ENCODE assay signal across 28 cellular contexts in genomic region chr12:13606290-13606689, GRCh38.
DNase-seq lines count a peak whose midpoint lies in the region; ATAC-seq and TF ChIP-seq lines count a peak whose summit lies in the region.
"Had no signal": no experiment of that assay in that cellular context is flagged by ENCODE, and none has a peak within 500 bp of the region (broad histone marks: within the 10 kb centered on the region; RNA-seq: fewer than 3 reads in every experiment).

No MANE protein-coding gene starts in this region.

- H3K9ac ChIP-seq in endodermal cell (ENCODE audit: extremely low read depth, low read length, poor library complexity, severe bottlenecking), result no peak overlapping the region
- H3K9ac ChIP-seq: GM23248, parathyroid adenoma had no signal

- H2AFZ ChIP-seq in GM23338, result no peak overlapping the region
- H2AFZ ChIP-seq: GM23248, parathyroid adenoma, PC-9 had no signal

- peaks cover 7% of the 10 kb centered on the region; the same call in 1 of the 2 replicates for H3K9me2 ChIP-seq in GM23338 (ENCODE audit: insufficient read depth)

- H3K36me3 Mint-ChIP-seq in GM23338 (ENCODE audit: low read depth) (no peaks in the 10 kb centered on the region; the same call in 2 of the 3 replicates), endodermal cell (ENCODE audit: low read depth) (peaks cover 4% of the 10 kb centered on the region)

- H3F3A ChIP-seq in GM23338 (replicated peaks; ENCODE audit: low read depth), result no peaks in the 10 kb centered on the region

- no peaks in the 10 kb centered on the region for H3K36me3 ChIP-seq in A673 (ENCODE audit: insufficient read depth, low read length, poor library complexity, severe bottlenecking)
- no peaks in the 10 kb centered on the region for H3K36me3 ChIP-seq in GM23338 (ENCODE audit: insufficient read depth)
- no peaks in the 10 kb centered on the region for H3K36me3 ChIP-seq in endodermal cell (ENCODE audit: control insufficient read depth, insufficient read depth, low read length)
- H3K36me3 ChIP-seq: BE2C, lower lobe of right lung, right atrium auricular region, spleen had no signal

- 50 to 52% methylated on average over 2 to 4 of the region's 4 CpGs for WGBS in endodermal cell (ENCODE audit: insufficient coverage in 1 of 2, insufficient read length in 1 of 2), 2 experiments

- H3K79me2 ChIP-seq in GM23338 (replicated peaks; ENCODE audit: insufficient read depth), result no peaks in the 10 kb centered on the region
- H3K79me2 ChIP-seq: parathyroid adenoma had no signal

- DNase-seq in A673 (ENCODE audit: low spot score) (peak; percentile 11), GM23338 (ENCODE audit: low spot score) (peak; percentile 60), NCI-H69 (lab: John Stamatoyannopoulos, UW) (peak; percentile 80), endodermal cell (peak; percentile 83), substantia nigra (lab: John Stamatoyannopoulos, UW) (no peak), NK-92 (lab: John Stamatoyannopoulos, UW; ENCODE audit: unreplicated experiment) (no peak), occipital lobe (lab: John Stamatoyannopoulos, UW) (no peak), EL (no peak)
- DNase-seq: ACHN; activated B cell treated with CpG ODN at 0.5 μM for 24 hours; activated CD4-positive, alpha-beta T cell treated with anti-CD3 and anti-CD28 coated beads, Interleukin-2, amount 50 U/mL, for 4 hours; activated naive CD4-positive, alpha-beta T cell treated with anti-CD3 and anti-CD28 coated beads for 36 hours; amygdala; BE2C; GM23248; lower lobe of right lung; NCI-H1092; NCI-H187 treated with DMSO at 0.1 percent for 48 hours; NCI-H226; NK-92 treated with Interleukin-12 subunit alpha and Interleukin-12 subunit beta, amount 100 ng/mL, for 24 hours; PC-9; Right ventricle myocardium superior; spleen; T-helper 9 cell had no signal

- no TSS peak for BruUV-seq in A673 (replicated peaks; lab: Mats Ljungman, UMichigan)

- no peaks in the 10 kb centered on the region for H4K20me1 ChIP-seq in GM23338 (replicated peaks; ENCODE audit: insufficient read depth)

- TF ChIP-seq CTCF in A673 (conservative IDR thresholded peaks at IDR 0.05; ENCODE audit: low read depth, low read length), result no peak
- TF ChIP-seq CTCF in GM23338 (conservative IDR thresholded peaks at IDR 0.05; ENCODE audit: low read depth in 2 of 2), result no peak
- TF ChIP-seq CTCF in endodermal cell (conservative IDR thresholded peaks at IDR 0.05), result no peak

- peak overlapping the region; percentile 29; the same call in 1 of the 2 replicates for H3K4me2 ChIP-seq in GM23338
- H3K4me2 ChIP-seq: PC-9 had no signal

- intact Hi-C loops in A673 (cut with micrococcal nuclease; ENCODE audit: unreplicated experiment), result no loop called here

- H3K27me3 Mint-ChIP-seq in GM23338 (ENCODE audit: insufficient read depth, low read depth, poor library complexity), result peaks cover 4% of the 10 kb centered on the region
- H3K27me3 Mint-ChIP-seq in endodermal cell (ENCODE audit: insufficient read depth), result peaks cover 55% of the 10 kb centered on the region
- H3K27me3 Mint-ChIP-seq: activated B cell treated with CpG ODN at 0.5 μM for 24 hours had no signal

- POLR2A ChIA-PET in A673 (lab: Charles Lee; ENCODE audit: low non-redundant PET), result no interaction called here

- no peak overlapping the region for H3K4me3 Mint-ChIP-seq in GM23338
- no peak overlapping the region for H3K4me3 Mint-ChIP-seq in endodermal cell
- H3K4me3 Mint-ChIP-seq: activated B cell treated with CpG ODN at 0.5 μM for 24 hours; activated naive CD4-positive, alpha-beta T cell treated with anti-CD3 and anti-CD28 coated beads for 36 hours had no signal

- CTCF ChIA-PET in A673 (lab: Charles Lee), result no interaction called here

- H3K4me1 Mint-ChIP-seq in GM23338 (peaks cover 5% of the 10 kb centered on the region; the same call in 2 of the 3 replicates), endodermal cell (peaks cover 32% of the 10 kb centered on the region)
- H3K4me1 Mint-ChIP-seq: activated B cell treated with CpG ODN at 0.5 μM for 24 hours had no signal

- no peak overlapping the region for H3K4me3 ChIP-seq in A673 (ENCODE audit: low read depth, low read length, poor library complexity, severe bottlenecking)
- H3K4me3 ChIP-seq in GM23338, result no peak overlapping the region
- no peak overlapping the region for H3K4me3 ChIP-seq in endodermal cell (ENCODE audit: low read length)
- H3K4me3 ChIP-seq: GM23248, lower lobe of right lung, PC-9, right atrium auricular region, spleen had no signal

- H3K4me1 ChIP-seq in A673 (ENCODE audit: insufficient read depth, low read length, poor library complexity, severe bottlenecking) (no peaks in the 10 kb centered on the region), GM23338 (ENCODE audit: insufficient read depth) (no peaks in the 10 kb centered on the region), endodermal cell (ENCODE audit: control insufficient read depth, insufficient read depth, low read length) (peaks cover 5% of the 10 kb centered on the region)
- H3K4me1 ChIP-seq: BE2C, lower lobe of right lung, parathyroid adenoma, spleen had no signal

- H3K27me3 ChIP-seq in A673 (replicated peaks; ENCODE audit: insufficient read depth, low read depth, low read length, poor library complexity), result peaks cover 12% of the 10 kb centered on the region
- no peaks in the 10 kb centered on the region for H3K27me3 ChIP-seq in GM23338 (ENCODE audit: insufficient read depth)
- no peaks in the 10 kb centered on the region for H3K27me3 ChIP-seq in endodermal cell (ENCODE audit: control insufficient read depth, insufficient read depth, low read length, poor library complexity, severe bottlenecking)
- H3K27me3 ChIP-seq: right atrium auricular region, spleen had no signal

- peak; percentile 85 for ATAC-seq in GM23338
- ATAC-seq: HepG2, lower lobe of right lung had no signal

- H3K27ac Mint-ChIP-seq in GM23338 (no peak overlapping the region), endodermal cell (no peak overlapping the region)
- H3K27ac Mint-ChIP-seq: activated B cell treated with CpG ODN at 0.5 μM for 24 hours; activated naive CD4-positive, alpha-beta T cell treated with anti-CD3 and anti-CD28 coated beads for 36 hours had no signal

- H3K27ac ChIP-seq in A673 (ENCODE audit: low read depth, low read length, poor library complexity, severe bottlenecking), result no peak overlapping the region
- H3K27ac ChIP-seq in GM23338 (ENCODE audit: low read depth), result no peak overlapping the region
- no peak overlapping the region for H3K27ac ChIP-seq in endodermal cell (ENCODE audit: low read depth, low read length)
- no peak overlapping the region for H3K27ac ChIP-seq in substantia nigra (ENCODE audit: low read depth, low read length, poor library complexity, severe bottlenecking)
- H3K27ac ChIP-seq: epithelial cell of prostate, GM23248, lower lobe of right lung, parathyroid adenoma, PC-9, right atrium auricular region, spleen had no signal

- H3K9me3 Mint-ChIP-seq in GM23338 (no peaks in the 10 kb centered on the region), endodermal cell (peaks cover 3% of the 10 kb centered on the region)
- H3K9me3 Mint-ChIP-seq: activated B cell treated with CpG ODN at 0.5 μM for 24 hours; activated naive CD4-positive, alpha-beta T cell treated with anti-CD3 and anti-CD28 coated beads for 36 hours had no signal

- no peaks in the 10 kb centered on the region for H3K9me3 ChIP-seq in A673 (ENCODE audit: low read depth, low read length, poor library complexity, severe bottlenecking)
- no peaks in the 10 kb centered on the region for H3K9me3 ChIP-seq in endodermal cell (ENCODE audit: control insufficient read depth, low read length)
- H3K9me3 ChIP-seq: BE2C, lower lobe of right lung, right atrium auricular region, spleen had no signal

TF ChIP-seq in GM23338, 12 proteins besides CTCF, POLR2A, EP300 and RAD21 (continues in another document):
- TF ChIP-seq JUNB (IDR thresholded peaks at IDR 0.05; ENCODE audit: unreplicated experiment), result no peak
- TF ChIP-seq ZNF331 (CRISPR knock-in tag; IDR thresholded peaks at IDR 0.05; ENCODE audit: low read depth), result no peak
- no peak for TF ChIP-seq NANOG (IDR thresholded peaks at IDR 0.05; ENCODE audit: borderline replicate concordance)
- no peak for TF ChIP-seq EZH2 (IDR thresholded peaks at IDR 0.05; ENCODE audit: low read depth, unreplicated experiment)
- TF ChIP-seq EZH2phosphoT487 (IDR thresholded peaks at IDR 0.05; ENCODE audit: unreplicated experiment), result no peak
- no peak for TF ChIP-seq ZNF114 (CRISPR knock-in tag; IDR thresholded peaks at IDR 0.05)
- TF ChIP-seq POLR2AphosphoS5 (IDR thresholded peaks at IDR 0.05; ENCODE audit: low read depth), result no peak

Comparison
In these comparisons a context has a peak if more than half of its experiments do, and no peak if none do; other contexts are left out.
1. DNase-seq: peak in A673 (single experiment), GM23338 (single experiment), NCI-H69 (single experiment) and endodermal cell (single experiment); none in substantia nigra (0 of 49), NK-92 (single experiment), occipital lobe (single experiment) and EL (single experiment).